ENCODE assay signal across 14 cellular contexts in the genomic region with DNA sequence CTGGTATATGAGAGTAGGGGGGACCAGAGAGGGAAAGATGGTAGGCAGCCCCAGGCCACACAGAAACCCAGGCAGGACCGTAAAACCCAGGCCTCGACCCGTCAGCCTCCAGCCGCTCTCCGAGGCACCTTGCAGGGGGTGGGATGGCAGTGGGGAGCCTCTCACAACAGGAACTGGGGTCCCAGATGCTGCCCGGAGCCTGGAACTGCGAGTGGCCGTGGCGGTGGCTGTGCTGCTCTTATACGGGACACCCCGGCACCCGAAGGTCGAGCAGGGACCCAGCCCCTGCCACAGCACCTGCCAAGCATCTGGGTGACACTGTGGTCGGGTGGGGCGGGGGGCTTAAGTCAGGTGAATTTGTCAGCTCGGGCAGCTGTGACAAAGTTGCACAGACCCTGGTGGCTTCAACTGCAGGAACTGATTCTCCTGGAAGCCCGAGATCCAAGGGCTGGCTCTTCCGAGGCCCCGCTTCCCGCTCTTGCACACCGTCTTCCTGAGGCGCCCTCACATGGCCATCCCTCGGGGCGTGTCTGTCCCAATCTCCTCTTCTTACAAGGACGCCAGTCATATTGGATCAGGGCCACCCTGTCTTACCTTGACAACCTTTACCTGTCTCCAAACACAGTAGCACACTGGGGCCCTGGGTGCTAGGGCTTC. TPM values are rescaled to one million over a fixed set of nuclear protein-coding genes. Genes with fewer than 3 reads are reported as not detected.
DNase-seq lines count a peak whose midpoint lies in the region; ATAC-seq, FAIRE-seq and TF ChIP-seq lines count a peak whose summit lies in the region.
"Had no signal": no experiment of that assay in that cellular context is flagged by ENCODE, and none has a peak within 500 bp of the region (broad histone marks: within the 10 kb centered on the region; RNA-seq: fewer than 3 reads in every experiment).

No MANE protein-coding gene starts in this region.

- BruUV-seq in MCF 10A (replicated peaks; lab: Mats Ljungman, UMichigan) = no TSS peak
- BruUV-seq in K562 (replicated peaks; lab: Mats Ljungman, UMichigan) = no TSS peak

- no peaks in the 10 kb centered on the region for H3K79me2 ChIP-seq in K562 (ENCODE audit: control insufficient read depth, insufficient read depth, low read length)

- 46% methylated on average over 19 of the region's 25 CpGs for WGBS in K562 (ENCODE audit: insufficient coverage, low coverage, missing lambda C conversion rate)

- H3K4me3 Mint-ChIP-seq in MCF 10A (ENCODE audit: unreplicated experiment) (no peak overlapping the region), type B pancreatic cell (no peak overlapping the region)
- H3K4me3 Mint-ChIP-seq: central memory CD8-positive, alpha-beta T cell had no signal

- in situ Hi-C loops in K562 (cut with MboI) = no loop called here

- H3K36me3 Mint-ChIP-seq in MCF 10A (ENCODE audit: insufficient read depth, unreplicated experiment) (no peaks in the 10 kb centered on the region), type B pancreatic cell (no peaks in the 10 kb centered on the region)

- H3K9me3 Mint-ChIP-seq in MCF 10A (ENCODE audit: unreplicated experiment) = no peaks in the 10 kb centered on the region
- H3K9me3 Mint-ChIP-seq in type B pancreatic cell = no peaks in the 10 kb centered on the region
- H3K9me3 Mint-ChIP-seq: activated T-helper 2 cell treated with anti-CD3 and anti-CD28 coated beads, Interferon-gamma antibody, Interleukin-2, Interleukin-4, amounts not matched to agents 10 μg/mL and 5 μg/mL and 100 μg/mL, durations not matched to agents 14 hours and 24 hours and 36 hours; central memory CD8-positive, alpha-beta T cell had no signal

- H3K27ac ChIP-seq in breast epithelium (peak overlapping the region in 1 of 2 donors; percentile 61), K562 (ENCODE audit: extremely low read depth, low read depth, low read length) (peak overlapping the region; percentile 48; the same call in 2 of the 3 replicates), lower lobe of right lung (peak overlapping the region; percentile 62)
- H3K27ac ChIP-seq: SJCRH30 had no signal

- H3K4me3 ChIP-seq in breast epithelium (no peak overlapping the region), K562 (peak overlapping the region; percentile 20; the same call in 1 of the 2 replicates), lower lobe of right lung (no peak overlapping the region)
- H3K4me3 ChIP-seq: SJCRH30 had no signal

- H3K27ac Mint-ChIP-seq in MCF 10A (ENCODE audit: low read depth, unreplicated experiment) = no peak overlapping the region
- H3K27ac Mint-ChIP-seq in type B pancreatic cell = peak overlapping the region; percentile 14
- H3K27ac Mint-ChIP-seq: activated T-helper 2 cell treated with anti-CD3 and anti-CD28 coated beads, Interferon-gamma antibody, Interleukin-2, Interleukin-4, amounts not matched to agents 10 μg/mL and 5 μg/mL and 100 μg/mL, durations not matched to agents 14 hours and 24 hours and 36 hours had no signal

- CTCF ChIA-PET in MCF 10A (lab: Yijun Ruan, JAX) (interaction anchor here (0.5 kb wide), 1 partner anchor 51 kb away, joined by 4 read pairs; no protein-coding TSS in a partner anchor), K562 (lab: Yijun Ruan, JAX; ENCODE audit: low intra/inter-chr PET ratio) (interaction anchor here (0.6 to 2.0 kb wide), 2 partner anchors 48 to 126 kb away, joined by 3 to 6 read pairs; no protein-coding TSS in a partner anchor)

- H3K4me1 ChIP-seq in breast epithelium (peaks cover 0 to 3% of the 10 kb centered on the region in 2 donors), K562 (replicated peaks in 1 of 2; ENCODE audit: control insufficient read depth in 2 of 2, insufficient read depth in 2 of 2, low read length in 2 of 2) (peaks cover 23 to 71% of the 10 kb centered on the region in 2 experiments; a peak in 4 of 5 replicates), lower lobe of right lung (peaks cover 54% of the 10 kb centered on the region)

- H3K4me1 Mint-ChIP-seq in MCF 10A (ENCODE audit: insufficient read depth, unreplicated experiment) (peaks cover 6% of the 10 kb centered on the region), type B pancreatic cell (ENCODE audit: unreplicated experiment) (peaks cover 14% of the 10 kb centered on the region)

- intact Hi-C loops in MCF 10A (cut with micrococcal nuclease) (no loop called here), breast epithelium (cut with DNase I; ENCODE audit: low total_unique reads) (loop anchor here (5.0 kb wide), 1 partner anchor 712 kb away; no protein-coding TSS in a partner anchor), K562 (cut with micrococcal nuclease) (no loop called here), lower lobe of right lung (cut with DNase I) (no loop called here)

- DNase-seq in MCF 10A (ENCODE audit: unreplicated experiment) (peak; percentile 34), breast epithelium (ENCODE audit: low spot score in 2 of 2) (no peak), K562 (ENCODE audit: extremely low read depth in 1 of 4, low spot score in 3 of 4) (peak in 2 of 4 experiments; percentile 48 to 62), lower lobe of right lung (no peak), type B pancreatic cell (ENCODE audit: extremely low spot score, unreplicated experiment) (no peak)
- no peak for DNase-seq in activated CD8-positive, alpha-beta memory T cell treated with anti-CD3 and anti-CD28 coated beads for 24 hours
- DNase-seq: activated CD4-positive, CD25-positive, alpha-beta regulatory T cell treated with anti-CD3 and anti-CD28 coated beads, Interleukin-2, amount 50 U/mL, for 72 hours; midbrain; NCI-H2171; SJCRH30 had no signal

- no peak for TF ChIP-seq EP300 in K562 (IDR thresholded peaks at IDR 0.05; ENCODE audit: low read length)

- peak overlapping the region; percentile 61 for H2AFZ ChIP-seq in K562 (ENCODE audit: low read depth, low read length)

- H3K36me3 ChIP-seq in breast epithelium = no peaks in the 10 kb centered on the region
- no peaks in the 10 kb centered on the region for H3K36me3 ChIP-seq in K562 (ENCODE audit: control insufficient read depth, insufficient read depth, low read length)
- no peaks in the 10 kb centered on the region for H3K36me3 ChIP-seq in lower lobe of right lung
- H3K36me3 ChIP-seq: SJCRH30 had no signal

- peak overlapping the region; percentile 56 to 87; a peak in 3 of 4 replicates for H3K9ac ChIP-seq in K562 (ENCODE audit: insufficient read depth in 1 of 2, low read depth in 2 of 2, low read length in 2 of 2)

- ATAC-seq in K562 = peak; percentile 45
- ATAC-seq in lower lobe of right lung = no peak
- ATAC-seq in HG03432 (IDR thresholded peaks at IDR 0.05; ENCODE audit: unreplicated experiment) = no peak
- ATAC-seq in GM21619 (IDR thresholded peaks at IDR 0.05; ENCODE audit: unreplicated experiment) = no peak

- TF ChIP-seq POLR2A in breast epithelium (IDR thresholded peaks at IDR 0.05) = no peak
- no peak for TF ChIP-seq POLR2A in K562 (conservative IDR thresholded peaks at IDR 0.05)

- 0 out of 2 replicates have a peak, but pooled peaks cover 3% of the 10 kb centered on the region for H4K20me1 ChIP-seq in K562 (replicated peaks; ENCODE audit: control insufficient read depth, insufficient read depth, low read length)

- H3K9me1 ChIP-seq in K562 (ENCODE audit: control insufficient read depth, insufficient read depth, low read length) = no peaks in the 10 kb centered on the region

- POLR2A ChIA-PET in MCF 10A (lab: Yijun Ruan, JAX) = interaction anchor here (2.1 kb wide), 1 partner anchor 10 kb away, joined by 6 read pairs; no protein-coding TSS in a partner anchor
- POLR2A ChIA-PET in K562 (lab: Yijun Ruan, JAX) = interaction anchor here (0.6 kb wide), 1 partner anchor 148 kb away, joined by 3 read pairs; no protein-coding TSS in a partner anchor

- TF ChIP-seq RAD21 in K562 (CRISPR knock-in tag; conservative IDR thresholded peaks at IDR 0.05 in 1 of 2, IDR thresholded peaks at IDR 0.05 in 1 of 2) = peak; percentile 62 to 70

- FAIRE-seq in K562 (lab: Jason Lieb, UNC) = peak; percentile 72

- H3K4me2 ChIP-seq in K562 (ENCODE audit: insufficient read depth, low read length) = peak overlapping the region; percentile 33; the same call in 1 of the 2 replicates

- H3K27me3 Mint-ChIP-seq in MCF 10A (ENCODE audit: insufficient read depth, unreplicated experiment) = no peaks in the 10 kb centered on the region
- no peaks in the 10 kb centered on the region for H3K27me3 Mint-ChIP-seq in type B pancreatic cell
- H3K27me3 Mint-ChIP-seq: central memory CD8-positive, alpha-beta T cell had no signal

- no peak for TF ChIP-seq CTCF in MCF 10A (IDR thresholded peaks at IDR 0.05; ENCODE audit: unreplicated experiment)
- no peak for TF ChIP-seq CTCF in breast epithelium (IDR thresholded peaks at IDR 0.05)
- peak; percentile 16 to 47 (median 37); a peak in 3 of 6 replicates for TF ChIP-seq CTCF in K562 (IDR thresholded peaks at IDR 0.05 in 2 of 3, conservative IDR thresholded peaks at IDR 0.05 in 1 of 3; ENCODE audit: insufficient read depth in 2 of 3, low read depth in 1 of 3, low read length in 3 of 3)
- TF ChIP-seq CTCF in lower lobe of right lung (IDR thresholded peaks at IDR 0.05) = no peak
- no peak for TF ChIP-seq CTCF in type B pancreatic cell (conservative IDR thresholded peaks at IDR 0.05)

- H3K27me3 ChIP-seq in breast epithelium = no peaks in the 10 kb centered on the region
- no peaks in the 10 kb centered on the region for H3K27me3 ChIP-seq in K562 (ENCODE audit: control insufficient read depth in 2 of 2, insufficient read depth in 2 of 2, low read length in 2 of 2)
- no peaks in the 10 kb centered on the region for H3K27me3 ChIP-seq in lower lobe of right lung (ENCODE audit: low read depth)

- H3K9me3 ChIP-seq in breast epithelium (no peaks in the 10 kb centered on the region), K562 (replicated peaks; ENCODE audit: control insufficient read depth, insufficient read depth, low read depth, low read length) (no peaks in the 10 kb centered on the region), lower lobe of right lung (no peaks in the 10 kb centered on the region)
- H3K9me3 ChIP-seq: SJCRH30 had no signal

RNA-seq across cellular contexts. Expression of a gene that starts 47.6 kb away (rescaled TPM):
- total RNA-seq in MCF 10A (2022) (3.9 and 4.3 TPM in 2 replicates), breast epithelium (100 to 1,000 TPM in 1 of 3 donors, 10 to 100 TPM in 2; 48.9 to 138 (median 53.4) TPM), K562 (2014; rRNA removed) (217 and 294 TPM in 2 replicates), K562 (2014; rRNA removed; fragmentation: Illumina TruSeq; extraction: Trizol) (6.6 and 10.2 TPM in 2 replicates), K562 (2015; rRNA removed; fragmentation: Illumina TruSeq; extraction: Trizol) (55.3 and 55.5 TPM in 2 replicates), K562 (2021) (213 and 225 TPM in 2 replicates), lower lobe of right lung (230 TPM), type B pancreatic cell (ENCODE audit: low replicate concordance) (20.7 and 25.5 TPM in 2 replicates)
- total RNA-seq in K562 (2011; cell fraction: chromatin; rRNA removed; ENCODE audit: low replicate concordance) = 149 and 838 TPM in 2 replicates
- total RNA-seq in K562 (2011; cell fraction: nucleolus; rRNA removed) = 1,169 and 1,462 TPM in 2 replicates
- 493 and 520 TPM in 2 replicates for total RNA-seq in K562 (2011; cell fraction: nucleoplasm; rRNA removed)
- polyA plus RNA-seq in K562 (2011; rRNA removed) (220 and 305 TPM in 2 replicates), K562 (2014; fragmentation: Illumina TruSeq; extraction: Trizol) (16.3 and 110 TPM in 2 replicates), K562 (2014; fragmentation: Nextera tagmentation; extraction: Ambion mirVana) (10 to 100 TPM in 1 of 2 experiments, 1 to 10 TPM in 1; 1.5 to 10.9 TPM), K562 (2014; rRNA removed) (286 and 294 TPM in 2 replicates)
- 390 and 1,175 TPM in 2 replicates for polyA plus RNA-seq in K562 (2011; cell fraction: cytosol; rRNA removed)
- polyA plus RNA-seq in K562 (2011; cell fraction: nucleus; rRNA removed) = 1,734 and 4,262 TPM in 2 replicates
- polyA plus RNA-seq in K562 (2012) = 148 and 194 TPM in 2 replicates
- 33.5 and 52.0 TPM in 2 replicates for polyA minus RNA-seq in K562 (2011; rRNA and poly(A)+ RNA removed)
- polyA minus RNA-seq in K562 (2011; cell fraction: cytosol; rRNA and poly(A)+ RNA removed) = 222 and 294 TPM in 2 replicates
- 630 and 998 TPM in 2 replicates for polyA minus RNA-seq in K562 (2011; cell fraction: nucleus; rRNA and poly(A)+ RNA removed)

Comparison
In these comparisons a context has a peak if more than half of its experiments do, and no peak if none do; other contexts are left out.
1. CTCF ChIP-seq: peak in K562 (3 of 3); none in MCF 10A (single experiment), breast epithelium (0 of 3), lower lobe of right lung (single experiment) and type B pancreatic cell (single experiment).